ENCODE assay signal across 22 cellular contexts in genomic region chr7:102821994-102822747, GRCh38.
DNase-seq lines count a peak whose midpoint lies in the region; ATAC-seq and TF ChIP-seq lines count a peak whose summit lies in the region.
"Had no signal": no experiment of that assay in that cellular context is flagged by ENCODE, and none has a peak within 500 bp of the region (broad histone marks: within the 10 kb centered on the region; RNA-seq: fewer than 3 reads in every experiment).

No MANE protein-coding gene starts in this region.

- no peak for TF ChIP-seq POLR2A in lower leg skin (IDR thresholded peaks at IDR 0.05)

- TF ChIP-seq CTCF in left ventricle myocardium inferior (IDR thresholded peaks at IDR 0.05; ENCODE audit: borderline replicate concordance) = no peak
- TF ChIP-seq CTCF in lower leg skin (IDR thresholded peaks at IDR 0.05) = no peak

- 95 to 96% methylated on average over 2 of the region's 2 CpGs for WGBS in lower leg skin, 2 donors

- peak overlapping the region; percentile 29 for H3K27ac ChIP-seq in left ventricle myocardium inferior (replicated peaks)
- no peak overlapping the region for H3K27ac ChIP-seq in effector memory CD4-positive, alpha-beta T cell (ENCODE audit: insufficient read depth, low read length, poor library complexity, severe bottlenecking)
- H3K27ac ChIP-seq: 22Rv1, A549 had no signal

- H3K4me3 ChIP-seq in left ventricle myocardium inferior = no peak overlapping the region
- no peak overlapping the region for H3K4me3 ChIP-seq in effector memory CD4-positive, alpha-beta T cell (ENCODE audit: insufficient read depth, low read depth, low read length, poor library complexity, severe bottlenecking)
- no peak overlapping the region for H3K4me3 ChIP-seq in lower leg skin (ENCODE audit: low read depth, poor library complexity, severe bottlenecking)
- H3K4me3 ChIP-seq: A549 had no signal

- DNase-seq in left ventricle myocardium inferior = no peak
- DNase-seq in left ventricle myocardium superior = no peak
- peak; percentile 50 for DNase-seq in SK-MEL-5 (ENCODE audit: low read depth, low spot score)
- DNase-seq in foreskin melanocyte = peak; percentile 40
- DNase-seq in effector memory CD4-positive, alpha-beta T cell = no peak
- no peak for DNase-seq in NOMO-1 treated with dmso at 0.1 percent for 144 hours (lab: John Stamatoyannopoulos, UW; ENCODE audit: unreplicated experiment)
- DNase-seq in left colon = no peak
- DNase-seq in lower leg skin (ENCODE audit: low spot score in 2 of 2) = no peak
- DNase-seq: C1 segment of cervical spinal cord; CD4-positive, CD25-positive, alpha-beta regulatory T cell; CD8-positive, alpha-beta memory T cell; COR-L47; DMS 273 treated with DMSO at 0.1 percent for 48 hours; DMS53; DND-41; GOT3; H7; HFFc6; IMR-90 had no signal

- ATAC-seq in left ventricle myocardium superior (no peak), left colon (no peak)
- ATAC-seq: A549, HCT116 had no signal

- no peaks in the 10 kb centered on the region for H3K4me1 ChIP-seq in left ventricle myocardium inferior
- no peaks in the 10 kb centered on the region for H3K4me1 ChIP-seq in effector memory CD4-positive, alpha-beta T cell (ENCODE audit: control insufficient read depth, insufficient read depth, low read length, poor library complexity, severe bottlenecking)
- H3K4me1 ChIP-seq: A549 had no signal

- intact Hi-C loops in left ventricle myocardium inferior (cut with micrococcal nuclease) = no loop called here
- intact Hi-C loops in left ventricle myocardium superior (cut with micrococcal nuclease) = no loop called here
- intact Hi-C loops in left colon (cut with DNase I, micrococcal nuclease) = no loop called here
- intact Hi-C loops in lower leg skin (cut with DNase I; ENCODE audit: low total_unique reads) = no loop called here

- peaks cover 7% of the 10 kb centered on the region for H3K36me3 ChIP-seq in left ventricle myocardium inferior
- H3K36me3 ChIP-seq in effector memory CD4-positive, alpha-beta T cell (ENCODE audit: control insufficient read depth, insufficient read depth, low read length) = peaks cover 4% of the 10 kb centered on the region

- H3K9me3 ChIP-seq in left ventricle myocardium inferior (replicated peaks) = no peaks in the 10 kb centered on the region
- H3K9me3 ChIP-seq in effector memory CD4-positive, alpha-beta T cell (ENCODE audit: control insufficient read depth, low read length) = no peaks in the 10 kb centered on the region
- H3K9me3 ChIP-seq: A549 had no signal

- no peaks in the 10 kb centered on the region for H3K27me3 ChIP-seq in left ventricle myocardium inferior (ENCODE audit: low read depth)
- H3K27me3 ChIP-seq in effector memory CD4-positive, alpha-beta T cell (replicated peaks; ENCODE audit: control insufficient read depth, insufficient read depth, low read length, poor library complexity, severe bottlenecking) = no peaks in the 10 kb centered on the region

- in situ Hi-C loops in SK-MEL-5 (cut with HindIII; ENCODE audit: low pct_unique_long_range_greater_than_20kb, low sequenced_read_pairs) = no loop called here

Comparison
In these comparisons a context has a peak if more than half of its experiments do, and no peak if none do; other contexts are left out.
1. DNase-seq: peak in SK-MEL-5 (single experiment) and foreskin melanocyte (single experiment); none in left ventricle myocardium inferior (single experiment), left ventricle myocardium superior (single experiment), effector memory CD4-positive, alpha-beta T cell (0 of 3), NOMO-1 treated with dmso at 0.1 percent for 144 hours (single experiment), left colon (0 of 2) and lower leg skin (0 of 2).